26 cellular contexts compared by ENCODE assay signal in genomic region chr3:52146811-52147210, GRCh38.
"Had no signal": no experiment of that assay in that cellular context is flagged by ENCODE, and none has a peak within 500 bp of the region (broad histone marks: within the 10 kb centered on the region; RNA-seq: fewer than 3 reads in every experiment).

No MANE protein-coding gene starts in this region.

- H3K27ac ChIP-seq: brain microvascular endothelial cell, epithelial cell of prostate, esophagus squamous epithelium, gastroesophageal sphincter had no signal

- H3K9me3 ChIP-seq: esophagus squamous epithelium, gastroesophageal sphincter had no signal

- H3K36me3 ChIP-seq: brain microvascular endothelial cell had no signal

- H3K27ac Mint-ChIP-seq: activated CD4-positive, alpha-beta memory T cell treated with anti-CD3 and anti-CD28 coated beads, Interleukin-2, amount 10 ng/mL, durations not matched to agents 7 days and 5 days; activated CD4-positive, alpha-beta T cell treated with anti-CD3 and anti-CD28 coated beads for 36 hours; activated CD4-positive, alpha-beta T cell treated with anti-CD3 and anti-CD28 coated beads, Interleukin-2, amount 10 ng/mL, durations not matched to agents 24 days and 14 days; activated naive CD4-positive, alpha-beta T cell treated with anti-CD3 and anti-CD28 coated beads, Interleukin-2, amount 10 ng/mL, durations not matched to agents 7 days and 5 days; activated naive CD4-positive, alpha-beta T cell treated with anti-CD3 and anti-CD28 coated beads, Interleukin-2, amount 50 U/mL, for 72 hours; activated naive CD8-positive, alpha-beta T cell treated with anti-CD3 and anti-CD28 coated beads, Interleukin-2, amount 10 ng/mL, durations not matched to agents 7 days and 5 days; activated T-cell treated with anti-CD3 and anti-CD28 coated beads, Interleukin-2, amount 50 U/mL, for 24 hours; activated T-cell treated with anti-CD3 and anti-CD28 coated beads, Interleukin-2, amount 50 U/mL, for 72 hours; effector memory CD8-positive, alpha-beta T cell had no signal

- H3K4me3 Mint-ChIP-seq: activated CD4-positive, alpha-beta memory T cell treated with anti-CD3 and anti-CD28 coated beads, Interleukin-2, amount 10 ng/mL, durations not matched to agents 7 days and 5 days; activated CD4-positive, alpha-beta T cell treated with anti-CD3 and anti-CD28 coated beads for 36 hours; activated CD4-positive, alpha-beta T cell treated with anti-CD3 and anti-CD28 coated beads, Interleukin-2, amount 10 ng/mL, durations not matched to agents 24 days and 14 days; activated naive CD4-positive, alpha-beta T cell treated with anti-CD3 and anti-CD28 coated beads, Interleukin-2, amount 10 ng/mL, durations not matched to agents 7 days and 5 days; activated naive CD8-positive, alpha-beta T cell treated with anti-CD3 and anti-CD28 coated beads, Interleukin-2, amount 10 ng/mL, durations not matched to agents 7 days and 5 days; activated T-cell treated with anti-CD3 and anti-CD28 coated beads, Interleukin-2, amount 50 U/mL, for 24 hours; activated T-cell treated with anti-CD3 and anti-CD28 coated beads, Interleukin-2, amount 50 U/mL, for 72 hours; central memory CD8-positive, alpha-beta T cell; effector memory CD8-positive, alpha-beta T cell had no signal

- H3K4me3 ChIP-seq: esophagus squamous epithelium, gastroesophageal sphincter had no signal

- H3K27me3 Mint-ChIP-seq: activated CD4-positive, alpha-beta memory T cell treated with anti-CD3 and anti-CD28 coated beads, Interleukin-2, amount 10 ng/mL, durations not matched to agents 7 days and 5 days; activated CD4-positive, alpha-beta T cell treated with anti-CD3 and anti-CD28 coated beads for 36 hours; activated CD4-positive, alpha-beta T cell treated with anti-CD3 and anti-CD28 coated beads, Interleukin-2, amount 10 ng/mL, durations not matched to agents 24 days and 14 days; activated naive CD4-positive, alpha-beta T cell treated with anti-CD3 and anti-CD28 coated beads, Interleukin-2, amount 10 ng/mL, durations not matched to agents 7 days and 5 days; activated naive CD8-positive, alpha-beta T cell treated with anti-CD3 and anti-CD28 coated beads, Interleukin-2, amount 10 ng/mL, durations not matched to agents 7 days and 5 days; activated T-cell treated with anti-CD3 and anti-CD28 coated beads, Interleukin-2, amount 50 U/mL, for 24 hours; central memory CD8-positive, alpha-beta T cell; effector memory CD8-positive, alpha-beta T cell had no signal

- H3K27me3 ChIP-seq: brain microvascular endothelial cell, esophagus squamous epithelium, gastroesophageal sphincter had no signal

- H3K9me3 Mint-ChIP-seq: activated CD4-positive, alpha-beta memory T cell treated with anti-CD3 and anti-CD28 coated beads, Interleukin-2, amount 10 ng/mL, durations not matched to agents 7 days and 5 days; activated CD4-positive, alpha-beta T cell treated with anti-CD3 and anti-CD28 coated beads, Interleukin-2, amount 10 ng/mL, durations not matched to agents 24 days and 14 days; activated naive CD4-positive, alpha-beta T cell treated with anti-CD3 and anti-CD28 coated beads, Interleukin-2, amount 10 ng/mL, durations not matched to agents 7 days and 5 days; activated naive CD4-positive, alpha-beta T cell treated with anti-CD3 and anti-CD28 coated beads, Interleukin-2, amount 50 U/mL, for 72 hours; activated naive CD8-positive, alpha-beta T cell treated with anti-CD3 and anti-CD28 coated beads, Interleukin-2, amount 10 ng/mL, durations not matched to agents 7 days and 5 days; activated T-cell treated with anti-CD3 and anti-CD28 coated beads, Interleukin-2, amount 50 U/mL, for 24 hours; activated T-cell treated with anti-CD3 and anti-CD28 coated beads, Interleukin-2, amount 50 U/mL, for 72 hours; central memory CD8-positive, alpha-beta T cell; effector memory CD8-positive, alpha-beta T cell had no signal

- DNase-seq: activated CD4-positive, alpha-beta memory T cell treated with anti-CD3 and anti-CD28 coated beads, Interleukin-2, amount 10 ng/mL, durations not matched to agents 7 days and 5 days; activated CD4-positive, alpha-beta T cell treated with anti-CD3 and anti-CD28 coated beads for 36 hours; activated CD4-positive, alpha-beta T cell treated with anti-CD3 and anti-CD28 coated beads, Interleukin-2, amount 10 ng/mL, durations not matched to agents 24 days and 14 days; activated CD4-positive, alpha-beta T cell treated with anti-CD3 and anti-CD28 coated beads, Interleukin-2, amount 50 U/mL, for 4 hours; activated CD4-positive, CD25-positive, alpha-beta regulatory T cell; activated CD4-positive, CD25-positive, alpha-beta regulatory T cell treated with anti-CD3 and anti-CD28 coated beads, Interleukin-2, amount 50 U/mL, for 72 hours; activated CD8-positive, alpha-beta memory T cell treated with anti-CD3 and anti-CD28 coated beads, Interleukin-2, amount 50 U/mL, for 48 hours; activated gamma-delta T cell; activated naive CD4-positive, alpha-beta T cell; activated naive CD4-positive, alpha-beta T cell treated with anti-CD3 and anti-CD28 coated beads, Interleukin-2, amount 10 ng/mL, durations not matched to agents 7 days and 5 days; activated naive CD8-positive, alpha-beta T cell treated with anti-CD3 and anti-CD28 coated beads, Interleukin-2, amount 10 ng/mL, durations not matched to agents 7 days and 5 days; activated T-cell treated with anti-CD3 and anti-CD28 coated beads for 4 hours; activated T-cell treated with anti-CD3 and anti-CD28 coated beads, Interleukin-2, amount 50 U/mL, for 24 hours; activated T-cell treated with anti-CD3 and anti-CD28 coated beads, Interleukin-2, amount 50 U/mL, for 72 hours; brain microvascular endothelial cell; cortex of kidney; dermis blood vessel endothelial cell; effector CD4-positive, alpha-beta T cell; effector memory CD8-positive, alpha-beta T cell; esophagus squamous epithelium; foreskin melanocyte; T-helper 2 cell had no signal

- ATAC-seq: activated CD4-positive, alpha-beta T cell treated with anti-CD3 and anti-CD28 coated beads for 36 hours; activated naive CD4-positive, alpha-beta T cell treated with anti-CD3 and anti-CD28 coated beads, Interleukin-2, amount 50 U/mL, for 72 hours; activated T-cell treated with anti-CD3 and anti-CD28 coated beads, Interleukin-2, amount 50 U/mL, for 72 hours; effector memory CD8-positive, alpha-beta T cell; gastroesophageal sphincter had no signal
